ENCODE assay signal across 8 cellular contexts in genomic region chr16:85717393-85718152, GRCh38. TPM values are rescaled to one million over a fixed set of nuclear protein-coding genes. Genes with fewer than 3 reads are reported as not detected.
A peak's percentile ranks its signal among the peaks of the same experiment; 100 is the strongest.
DNase-seq lines count a peak whose midpoint lies in the region; ATAC-seq and TF ChIP-seq lines count a peak whose summit lies in the region.

No MANE protein-coding gene starts in this region.

- H3K27ac ChIP-seq in left lung: no peak overlapping the region

- H3K9me3 ChIP-seq in left lung: no peaks in the 10 kb centered on the region

- peak; percentile 54 to 61 for TF ChIP-seq CTCF in left lung (IDR thresholded peaks at IDR 0.05)

- no peaks in the 10 kb centered on the region for H3K36me3 ChIP-seq in left lung

- DNase-seq in activated gamma-delta T cell treated with Interleukin-2 at 50 U/mL for 16 hours (peak; percentile 53), activated gamma-delta T cell (lab: John Stamatoyannopoulos, UW) (no peak), NCI-H345 (lab: John Stamatoyannopoulos, UW) (peak; percentile 71), cerebellar cortex (ENCODE audit: low spot score) (peak; percentile 75), left lung (peak in 1 of 2 donors; percentile 88)
- DNase-seq in activated CD4-positive, alpha-beta T cell treated with anti-CD3 and anti-CD28 coated beads for 1 hour: peak; percentile 23
- DNase-seq in stimulated activated CD4-positive, alpha-beta T cell treated with anti-CD3 and anti-CD28 coated beads, Interleukin-4, amount 100 ng/mL, for 4 hours: peak; percentile 40 to 45

- peaks cover 0 to 4% of the 10 kb centered on the region in 2 donors for H3K27me3 ChIP-seq in left lung

- no peak overlapping the region for H3K4me3 ChIP-seq in left lung

- peaks cover 0 to 10% of the 10 kb centered on the region in 2 donors for H3K4me1 ChIP-seq in left lung

- intact Hi-C loops in left lung (cut with DNase I): no loop called here

- peak; percentile 85 for ATAC-seq in left lung
- ATAC-seq in HG03432 (IDR thresholded peaks at IDR 0.05; ENCODE audit: unreplicated experiment): no peak

RNA-seq across cellular contexts. Expression of gene GINS2, which starts 28.8 kb away (rescaled TPM):
- total RNA-seq in left lung: 1 to 10 TPM; 4.2 to 8.5 TPM

RNA-seq across cellular contexts. Expression of gene C16orf74, which starts 33.3 kb away (rescaled TPM):
- total RNA-seq in left lung: 1 to 10 TPM; 1.3 to 1.9 TPM
